In the genomic region with DNA sequence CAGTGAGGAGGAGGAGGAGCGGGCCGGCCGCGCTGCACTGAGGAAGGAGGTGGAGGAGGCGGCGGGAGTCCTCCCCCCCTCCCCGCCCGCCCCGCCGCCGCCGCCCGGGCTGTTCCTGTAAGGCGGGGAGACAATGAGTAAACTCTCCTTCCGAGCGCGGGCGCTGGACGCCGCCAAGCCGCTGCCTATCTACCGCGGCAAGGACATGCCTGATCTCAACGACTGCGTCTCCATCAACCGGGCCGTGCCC, we compare ENCODE assay signal across 1 cellular context.
A peak's percentile ranks its signal among the peaks of the same experiment; 100 is the strongest.
TF ChIP-seq lines count a peak whose summit lies in the region.

No MANE protein-coding gene starts in this region.

TF ChIP-seq in HepG2, 621 proteins besides CTCF, POLR2A, EP300 and RAD21 (continued from another document):
- TF ChIP-seq REPIN1 (CRISPR knock-in tag; IDR thresholded peaks at IDR 0.05; ENCODE audit: borderline replicate concordance, low read depth), result no peak
- no peak for TF ChIP-seq MLXIP (CRISPR knock-in tag; IDR thresholded peaks at IDR 0.05; ENCODE audit: borderline replicate concordance)
- TF ChIP-seq ZNF496 (CRISPR knock-in tag; IDR thresholded peaks at IDR 0.05; ENCODE audit: insufficient replicate concordance), result no peak
- no peak for TF ChIP-seq ZFP90 (CRISPR knock-in tag; IDR thresholded peaks at IDR 0.05; ENCODE audit: borderline replicate concordance)
- no peak for TF ChIP-seq NFIB (CRISPR knock-in tag; IDR thresholded peaks at IDR 0.05; ENCODE audit: borderline replicate concordance)
- no peak for TF ChIP-seq MAZ (IDR thresholded peaks at IDR 0.05; ENCODE audit: borderline replicate concordance, low read depth, low read length)
- peak; percentile 81 for TF ChIP-seq MAZ (CRISPR knock-in tag; IDR thresholded peaks at IDR 0.05; ENCODE audit: low read depth)
- no peak for TF ChIP-seq POLR2AphosphoS5 (IDR thresholded peaks at IDR 0.05; ENCODE audit: low read depth, low read length)
- TF ChIP-seq PHB2 (IDR thresholded peaks at IDR 0.05; ENCODE audit: partially characterized antibody), result no peak
- no peak for TF ChIP-seq MIER3 (CRISPR knock-in tag; IDR thresholded peaks at IDR 0.05; ENCODE audit: borderline replicate concordance)
- no peak for TF ChIP-seq MTA1 (CRISPR knock-in tag; IDR thresholded peaks at IDR 0.05; ENCODE audit: borderline replicate concordance)
- no peak for TF ChIP-seq DPF2 (CRISPR knock-in tag; IDR thresholded peaks at IDR 0.05; ENCODE audit: borderline replicate concordance, low read depth)
- no peak; the same call in 1 of the 2 replicates for TF ChIP-seq RXRA (CRISPR knock-in tag; IDR thresholded peaks at IDR 0.05)
- peak; percentile 59 for TF ChIP-seq ZFY (CRISPR knock-in tag; IDR thresholded peaks at IDR 0.05)
- TF ChIP-seq FOSL1 (CRISPR knock-in tag; IDR thresholded peaks at IDR 0.05; ENCODE audit: borderline replicate concordance), result no peak
- no peak for TF ChIP-seq POLR2AphosphoS2 (IDR thresholded peaks at IDR 0.05; ENCODE audit: low read depth, low read length)
- no peak for TF ChIP-seq ZNF879 (CRISPR knock-in tag; IDR thresholded peaks at IDR 0.05)
- TF ChIP-seq SATB2 (CRISPR knock-in tag; IDR thresholded peaks at IDR 0.05), result no peak
- no peak for TF ChIP-seq MED8 (CRISPR knock-in tag; IDR thresholded peaks at IDR 0.05; ENCODE audit: insufficient replicate concordance)
- TF ChIP-seq, protein P1, sequence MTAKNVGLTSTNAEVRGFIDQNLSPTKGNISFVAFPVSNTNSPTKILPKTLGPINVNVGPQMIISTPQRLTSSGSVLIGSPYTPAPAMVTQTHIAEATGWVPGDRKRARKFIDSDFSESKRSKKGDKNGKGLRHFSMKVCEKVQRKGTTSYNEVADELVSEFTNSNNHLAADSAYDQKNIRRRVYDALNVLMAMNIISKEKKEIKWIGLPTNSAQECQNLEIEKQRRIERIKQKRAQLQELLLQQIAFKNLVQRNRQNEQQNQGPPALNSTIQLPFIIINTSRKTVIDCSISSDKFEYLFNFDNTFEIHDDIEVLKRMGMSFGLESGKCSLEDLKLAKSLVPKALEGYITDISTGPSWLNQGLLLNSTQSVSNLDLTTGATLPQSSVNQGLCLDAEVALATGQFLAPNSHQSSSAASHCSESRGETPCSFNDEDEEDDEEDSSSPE (CRISPR knock-in tag; IDR thresholded peaks at IDR 0.05), result no peak
- TF ChIP-seq EED (CRISPR knock-in tag; IDR thresholded peaks at IDR 0.05), result 0 out of 2 replicates have a peak, but pooled peaks have one; percentile 8
- 0 out of 2 replicates have a peak, but pooled peaks have one; percentile 84 for TF ChIP-seq AHR (CRISPR knock-in tag; IDR thresholded peaks at IDR 0.05)
- TF ChIP-seq KAT8 (CRISPR knock-in tag; IDR thresholded peaks at IDR 0.05), result peak; percentile 61; the same call in 1 of the 2 replicates
- TF ChIP-seq SAP130 (CRISPR knock-in tag; IDR thresholded peaks at IDR 0.05; ENCODE audit: low read depth), result peak; percentile 5; the same call in 1 of the 2 replicates
- TF ChIP-seq IRF2 (CRISPR knock-in tag; IDR thresholded peaks at IDR 0.05), result peak; percentile 13; the same call in 1 of the 2 replicates
- TF ChIP-seq KLF13 (CRISPR knock-in tag; IDR thresholded peaks at IDR 0.05), result no peak
- TF ChIP-seq SOX6 (IDR thresholded peaks at IDR 0.05), result no peak
- peak; percentile 58; the same call in 1 of the 2 replicates for TF ChIP-seq SOX6 (CRISPR knock-in tag; IDR thresholded peaks at IDR 0.05)
- no peak; the same call in 1 of the 2 replicates for TF ChIP-seq ZNF160 (CRISPR knock-in tag; IDR thresholded peaks at IDR 0.05)
- no peak for TF ChIP-seq ZNF644 (CRISPR knock-in tag; IDR thresholded peaks at IDR 0.05; ENCODE audit: low read depth)
- no peak for TF ChIP-seq ZNF577 (CRISPR knock-in tag; IDR thresholded peaks at IDR 0.05; ENCODE audit: borderline replicate concordance, low read depth)
- TF ChIP-seq DDIT3 (CRISPR knock-in tag; IDR thresholded peaks at IDR 0.05), result no peak
- TF ChIP-seq ZNF569 (CRISPR knock-in tag; IDR thresholded peaks at IDR 0.05; ENCODE audit: borderline replicate concordance), result no peak
- no peak for TF ChIP-seq ZNF232 (CRISPR knock-in tag; IDR thresholded peaks at IDR 0.05; ENCODE audit: borderline replicate concordance)
- no peak; the same call in 1 of the 2 replicates for TF ChIP-seq ZNF367 (CRISPR knock-in tag; IDR thresholded peaks at IDR 0.05; ENCODE audit: borderline replicate concordance)
- no peak for TF ChIP-seq MXD3 (CRISPR knock-in tag; IDR thresholded peaks at IDR 0.05)
- TF ChIP-seq, protein P2, sequence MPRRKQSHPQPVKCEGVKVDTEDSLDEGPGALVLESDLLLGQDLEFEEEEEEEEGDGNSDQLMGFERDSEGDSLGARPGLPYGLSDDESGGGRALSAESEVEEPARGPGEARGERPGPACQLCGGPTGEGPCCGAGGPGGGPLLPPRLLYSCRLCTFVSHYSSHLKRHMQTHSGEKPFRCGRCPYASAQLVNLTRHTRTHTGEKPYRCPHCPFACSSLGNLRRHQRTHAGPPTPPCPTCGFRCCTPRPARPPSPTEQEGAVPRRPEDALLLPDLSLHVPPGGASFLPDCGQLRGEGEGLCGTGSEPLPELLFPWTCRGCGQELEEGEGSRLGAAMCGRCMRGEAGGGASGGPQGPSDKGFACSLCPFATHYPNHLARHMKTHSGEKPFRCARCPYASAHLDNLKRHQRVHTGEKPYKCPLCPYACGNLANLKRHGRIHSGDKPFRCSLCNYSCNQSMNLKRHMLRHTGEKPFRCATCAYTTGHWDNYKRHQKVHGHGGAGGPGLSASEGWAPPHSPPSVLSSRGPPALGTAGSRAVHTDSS (CRISPR knock-in tag; conservative IDR thresholded peaks at IDR 0.05), result no peak
